In the genomic region with DNA sequence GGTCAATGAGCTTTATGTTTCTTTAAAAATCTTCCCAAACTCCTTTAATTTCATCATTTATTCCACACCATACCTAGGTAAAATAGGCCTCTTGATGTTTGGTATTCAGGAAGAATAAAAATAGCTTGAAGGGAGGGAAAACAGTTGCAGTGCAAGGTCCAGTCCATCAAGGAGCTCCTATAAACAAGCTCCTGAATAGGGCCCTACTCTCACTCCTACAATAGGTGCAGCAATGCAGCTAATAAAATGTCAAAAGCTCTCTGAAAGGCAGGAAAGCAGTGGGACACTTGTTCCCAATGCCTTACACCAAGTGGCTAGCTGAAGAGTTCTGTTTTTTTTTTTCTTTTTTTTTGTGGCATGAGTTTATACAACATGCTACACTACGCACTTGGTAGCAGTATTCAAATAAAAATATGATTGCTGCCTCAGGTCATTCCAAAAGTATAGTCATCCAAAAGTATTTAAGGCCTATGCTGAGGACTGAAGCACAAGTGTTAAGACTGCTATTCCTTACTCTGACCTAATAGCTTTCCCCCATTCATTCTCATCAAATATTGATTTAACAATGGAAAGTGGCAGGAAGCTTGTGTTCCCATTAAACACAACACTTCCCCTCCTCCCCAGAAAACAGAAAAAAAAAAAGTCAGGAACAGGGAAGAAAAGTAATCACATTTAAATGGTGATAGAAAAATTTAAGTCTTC, we compare ENCODE assay signal across 24 cellular contexts. TPM values are rescaled to one million over a fixed set of nuclear protein-coding genes. Genes with fewer than 3 reads are reported as not detected.
DNase-seq lines count a peak whose midpoint lies in the region; ATAC-seq and TF ChIP-seq lines count a peak whose summit lies in the region.
"Had no signal": no experiment of that assay in that cellular context is flagged by ENCODE, and none has a peak within 500 bp of the region (broad histone marks: within the 10 kb centered on the region; RNA-seq: fewer than 3 reads in every experiment).

No MANE protein-coding gene starts in this region.

- TF ChIP-seq CTCF in upper lobe of right lung (IDR thresholded peaks at IDR 0.05) (no peak), GM13976 (IDR thresholded peaks at IDR 0.05; ENCODE audit: borderline replicate concordance, control extremely low read depth, extremely low read depth, insufficient read depth, missing control alignments) (no peak), vagina (IDR thresholded peaks at IDR 0.05) (no peak)

- in situ Hi-C loops in GM13976 (cut with MboI; ENCODE audit: low sequenced_read_pairs, unreplicated experiment) = no loop called here

- peak overlapping the region; percentile 6 for H3K27ac Mint-ChIP-seq in activated naive CD4-positive, alpha-beta T cell treated with anti-CD3 and anti-CD28 coated beads, Interleukin-2, amount 50 U/mL, for 24 hours
- no peak overlapping the region for H3K27ac Mint-ChIP-seq in activated naive CD4-positive, alpha-beta T cell treated with anti-CD3 and anti-CD28 coated beads, Interleukin-2, amount 50 U/mL, for 72 hours
- peak overlapping the region; percentile 62 for H3K27ac Mint-ChIP-seq in memory B cell
- H3K27ac Mint-ChIP-seq: activated CD4-positive, alpha-beta memory T cell treated with anti-CD3 and anti-CD28 coated beads, Interleukin-2, amount 10 ng/mL, durations not matched to agents 7 days and 5 days; activated naive CD8-positive, alpha-beta T cell had no signal

- no peak overlapping the region for H3K4me3 ChIP-seq in upper lobe of right lung
- H3K4me3 ChIP-seq in vagina = no peak overlapping the region
- H3K4me3 ChIP-seq: esophagus muscularis mucosa, HAP-1, upper lobe of left lung had no signal

- TF ChIP-seq POLR2A in vagina (IDR thresholded peaks at IDR 0.05) = no peak

- H3K4me3 Mint-ChIP-seq in activated naive CD4-positive, alpha-beta T cell treated with anti-CD3 and anti-CD28 coated beads, Interleukin-2, amount 50 U/mL, for 24 hours = no peak overlapping the region
- no peak overlapping the region for H3K4me3 Mint-ChIP-seq in memory B cell
- H3K4me3 Mint-ChIP-seq: activated CD4-positive, alpha-beta memory T cell treated with anti-CD3 and anti-CD28 coated beads, Interleukin-2, amount 10 ng/mL, durations not matched to agents 7 days and 5 days; activated naive CD8-positive, alpha-beta T cell had no signal

- DNase-seq in activated naive CD4-positive, alpha-beta T cell treated with anti-CD3 and anti-CD28 coated beads, Interleukin-2, amount 50 U/mL, for 72 hours (ENCODE audit: low spot score in 2 of 2) = no peak
- DNase-seq in caudate nucleus (lab: John Stamatoyannopoulos, UW) (peak in 2 of 61 donors; percentile 14 to 21), memory B cell (ENCODE audit: low spot score in 2 of 2) (no peak), upper lobe of right lung (no peak), GM13976 (ENCODE audit: low spot score) (no peak), vagina (ENCODE audit: extremely low spot score in 2 of 2) (no peak)
- no peak for DNase-seq in stimulated activated CD4-positive, alpha-beta T cell treated with anti-CD3 and anti-CD28 coated beads, Interleukin-4, amount 100 ng/mL, for 24 hours
- DNase-seq: activated CD4-positive, alpha-beta memory T cell treated with anti-CD3 and anti-CD28 coated beads, Interleukin-2, amount 10 ng/mL, durations not matched to agents 7 days and 5 days; C1 segment of cervical spinal cord; effector memory CD4-positive, alpha-beta T cell; islet precursor cell; NCI-H1436 treated with DMSO at 0.1 percent for 48 hours; NCI-H748 treated with DMSO at 0.1 percent for 48 hours; stimulated activated CD4-positive, alpha-beta T cell treated with anti-CD3 and anti-CD28 coated beads, Interleukin-4, amount 100 ng/mL, for 4 hours; T-helper 9 cell; upper lobe of left lung had no signal

- H3K36me3 ChIP-seq in upper lobe of right lung (peaks cover 100% of the 10 kb centered on the region), vagina (peaks cover 0 to 93% of the 10 kb centered on the region in 2 donors)

- no peak for ATAC-seq in activated naive CD4-positive, alpha-beta T cell treated with anti-CD3 and anti-CD28 coated beads, Interleukin-2, amount 50 U/mL, for 72 hours
- ATAC-seq in memory B cell (ENCODE audit: low read depth) (no peak), upper lobe of right lung (peak; percentile 74)

- H3K27ac ChIP-seq in caudate nucleus (ENCODE audit: low read depth, low read length) (peak overlapping the region; percentile 80), upper lobe of right lung (no peak overlapping the region), vagina (no peak overlapping the region)
- H3K27ac ChIP-seq: esophagus muscularis mucosa had no signal

- peaks cover 38% of the 10 kb centered on the region for H3K36me3 Mint-ChIP-seq in activated naive CD4-positive, alpha-beta T cell treated with anti-CD3 and anti-CD28 coated beads, Interleukin-2, amount 50 U/mL, for 24 hours
- H3K36me3 Mint-ChIP-seq in activated naive CD4-positive, alpha-beta T cell treated with anti-CD3 and anti-CD28 coated beads, Interleukin-2, amount 50 U/mL, for 72 hours = peaks cover 6 to 38% of the 10 kb centered on the region in 2 donors
- peaks cover 42% of the 10 kb centered on the region for H3K36me3 Mint-ChIP-seq in memory B cell

- H3K4me1 ChIP-seq in upper lobe of right lung = peaks cover 1% of the 10 kb centered on the region
- peaks cover 3% of the 10 kb centered on the region for H3K4me1 ChIP-seq in vagina
- H3K4me1 ChIP-seq: HAP-1 had no signal

- H3K4me1 Mint-ChIP-seq in activated naive CD4-positive, alpha-beta T cell treated with anti-CD3 and anti-CD28 coated beads, Interleukin-2, amount 50 U/mL, for 24 hours = peaks cover 18% of the 10 kb centered on the region
- no peaks in the 10 kb centered on the region for H3K4me1 Mint-ChIP-seq in memory B cell

- H3K27me3 ChIP-seq in upper lobe of right lung (no peaks in the 10 kb centered on the region), vagina (no peaks in the 10 kb centered on the region)
- H3K27me3 ChIP-seq: esophagus muscularis mucosa, upper lobe of left lung had no signal

- no peaks in the 10 kb centered on the region for H3K9me3 Mint-ChIP-seq in activated naive CD4-positive, alpha-beta T cell treated with anti-CD3 and anti-CD28 coated beads, Interleukin-2, amount 50 U/mL, for 24 hours
- H3K9me3 Mint-ChIP-seq in activated naive CD4-positive, alpha-beta T cell treated with anti-CD3 and anti-CD28 coated beads, Interleukin-2, amount 50 U/mL, for 72 hours = no peaks in the 10 kb centered on the region
- H3K9me3 Mint-ChIP-seq in memory B cell = no peaks in the 10 kb centered on the region
- H3K9me3 Mint-ChIP-seq: activated CD4-positive, alpha-beta memory T cell treated with anti-CD3 and anti-CD28 coated beads, Interleukin-2, amount 10 ng/mL, durations not matched to agents 7 days and 5 days had no signal

- no peaks in the 10 kb centered on the region for H3K27me3 Mint-ChIP-seq in activated naive CD4-positive, alpha-beta T cell treated with anti-CD3 and anti-CD28 coated beads, Interleukin-2, amount 50 U/mL, for 24 hours
- H3K27me3 Mint-ChIP-seq in memory B cell = no peaks in the 10 kb centered on the region
- H3K27me3 Mint-ChIP-seq: activated CD4-positive, alpha-beta memory T cell treated with anti-CD3 and anti-CD28 coated beads, Interleukin-2, amount 10 ng/mL, durations not matched to agents 7 days and 5 days; activated naive CD8-positive, alpha-beta T cell had no signal

- intact Hi-C loops in upper lobe of right lung (cut with DNase I) (no loop called here), vagina (cut with DNase I) (no loop called here)

- H3K9me3 ChIP-seq in upper lobe of right lung (no peaks in the 10 kb centered on the region), vagina (no peaks in the 10 kb centered on the region)
- H3K9me3 ChIP-seq: esophagus muscularis mucosa, HAP-1, upper lobe of left lung had no signal

RNA-seq across cellular contexts. Expression of a gene that starts 9.8 kb away (rescaled TPM):
- under 1 TPM in 1 of 2 donors, not detected in 1; 0.55 TPM for total RNA-seq in activated naive CD4-positive, alpha-beta T cell treated with anti-CD3 and anti-CD28 coated beads, Interleukin-2, amount 50 U/mL, for 72 hours
- total RNA-seq in upper lobe of right lung (not detected), vagina (not detected)
- total RNA-seq: activated CD4-positive, alpha-beta memory T cell treated with anti-CD3 and anti-CD28 coated beads, Interleukin-2, amount 10 ng/mL, durations not matched to agents 7 days and 5 days; chondrocyte; esophagus muscularis mucosa; frontal cortex; myocyte; osteoblast; upper lobe of left lung had no signal

RNA-seq across cellular contexts. Expression of a gene that starts 13.3 kb away (rescaled TPM):
- 10 to 100 TPM; 36.2 to 50.2 TPM for total RNA-seq in activated naive CD4-positive, alpha-beta T cell treated with anti-CD3 and anti-CD28 coated beads, Interleukin-2, amount 50 U/mL, for 72 hours
- total RNA-seq in upper lobe of right lung = 32.2 TPM
- total RNA-seq in vagina = 37.1 TPM

RNA-seq across cellular contexts. Expression of a gene that starts 37.4 kb away (rescaled TPM):
- total RNA-seq in activated naive CD4-positive, alpha-beta T cell treated with anti-CD3 and anti-CD28 coated beads, Interleukin-2, amount 50 U/mL, for 72 hours = 10 to 100 TPM; 41.4 to 45.1 TPM
- total RNA-seq in upper lobe of right lung (118 TPM), vagina (67.3 TPM)

Comparison
In these comparisons a context has a peak if more than half of its experiments do, and no peak if none do; other contexts are left out.
1. H3K27ac Mint-ChIP-seq: peak in activated naive CD4-positive, alpha-beta T cell treated with anti-CD3 and anti-CD28 coated beads, Interleukin-2, amount 50 U/mL, for 24 hours (single experiment) and memory B cell (single experiment); none in activated naive CD4-positive, alpha-beta T cell treated with anti-CD3 and anti-CD28 coated beads, Interleukin-2, amount 50 U/mL, for 72 hours (0 of 2).